ENCODE assay signal across 20 cellular contexts in the genomic region with DNA sequence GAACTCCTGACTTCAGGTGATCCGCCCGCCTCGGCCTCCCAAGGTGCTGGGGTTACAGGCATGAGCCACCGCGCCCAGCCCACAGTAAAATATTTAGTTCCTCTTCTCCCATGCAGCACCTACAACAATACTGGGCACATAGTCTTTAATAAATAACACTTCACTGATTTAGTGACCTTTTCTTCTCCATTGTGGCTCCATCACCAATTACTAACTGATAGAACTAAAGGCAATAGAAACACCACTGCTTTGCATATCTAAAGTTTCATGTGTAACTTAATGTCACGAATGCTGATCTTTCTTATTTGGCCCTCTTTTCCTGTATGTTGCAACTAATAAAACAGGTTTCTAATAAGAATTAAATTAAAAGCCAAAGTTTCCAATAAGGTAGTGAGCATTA.
"Had no signal": no experiment of that assay in that cellular context is flagged by ENCODE, and none has a peak within 500 bp of the region (broad histone marks: within the 10 kb centered on the region; RNA-seq: fewer than 3 reads in every experiment).

No MANE protein-coding gene starts in this region.

- H3K4me1 Mint-ChIP-seq: activated naive CD4-positive, alpha-beta T cell treated with anti-CD3 and anti-CD28 coated beads, Interleukin-2, amount 50 U/mL, for 24 hours; mesothelial cell of epicardium had no signal

- DNase-seq: activated CD4-positive, alpha-beta T cell treated with anti-CD3 and anti-CD28 coated beads for 1 hour; activated CD4-positive, alpha-beta T cell treated with anti-CD3 and anti-CD28 coated beads, Interleukin-2, amount 50 U/mL, for 48 hours; activated effector memory CD4-positive, alpha-beta T cell treated with anti-CD3 and anti-CD28 coated beads, Interleukin-2, amount 50 U/mL, for 16 hours; activated T-cell treated with anti-CD3 and anti-CD28 coated beads, Interleukin-2, amount 50 U/mL, for 24 hours; colonic mucosa; left colon; right cardiac atrium; stimulated activated CD4-positive, alpha-beta T cell treated with anti-CD3 and anti-CD28 coated beads, Interleukin-15, amount 100 ng/mL, for 24 hours; stimulated activated CD4-positive, alpha-beta T cell treated with anti-CD3 and anti-CD28 coated beads, Interleukin-4, amount 100 ng/mL, for 24 hours; upper lobe of right lung had no signal

- H3K4me1 ChIP-seq: colonic mucosa, prostate gland, upper lobe of right lung had no signal

- H3K4me3 Mint-ChIP-seq: activated naive CD4-positive, alpha-beta T cell treated with anti-CD3 and anti-CD28 coated beads, Interleukin-2, amount 50 U/mL, for 24 hours; activated T-cell treated with anti-CD3 and anti-CD28 coated beads, Interleukin-2, amount 50 U/mL, for 24 hours; mesothelial cell of epicardium; stimulated activated naive CD8-positive, alpha-beta T cell treated with anti-CD3 and anti-CD28 coated beads, Interleukin-15, Interleukin-2, amounts not matched to agents 100 ng/mL and 50 ng/mL, for 24 hours had no signal

- H3K4me3 ChIP-seq: cardiac muscle cell, colonic mucosa, lung, prostate gland, skin epidermis, upper lobe of right lung had no signal

- H3K27ac Mint-ChIP-seq: activated naive CD4-positive, alpha-beta T cell treated with anti-CD3 and anti-CD28 coated beads, Interleukin-2, amount 50 U/mL, for 24 hours; activated T-cell treated with anti-CD3 and anti-CD28 coated beads, Interleukin-2, amount 50 U/mL, for 24 hours; mesothelial cell of epicardium; stimulated activated naive CD8-positive, alpha-beta T cell treated with anti-CD3 and anti-CD28 coated beads, Interleukin-15, Interleukin-2, amounts not matched to agents 100 ng/mL and 50 ng/mL, for 24 hours had no signal

- H3K27me3 Mint-ChIP-seq: activated naive CD4-positive, alpha-beta T cell treated with anti-CD3 and anti-CD28 coated beads, Interleukin-2, amount 50 U/mL, for 24 hours; activated T-cell treated with anti-CD3 and anti-CD28 coated beads, Interleukin-2, amount 50 U/mL, for 24 hours; stimulated activated naive CD8-positive, alpha-beta T cell treated with anti-CD3 and anti-CD28 coated beads, Interleukin-15, Interleukin-2, amounts not matched to agents 100 ng/mL and 50 ng/mL, for 24 hours had no signal

- H3K27me3 ChIP-seq: cardiac muscle cell, colonic mucosa, upper lobe of right lung had no signal

- H3K9me3 Mint-ChIP-seq: activated naive CD4-positive, alpha-beta T cell treated with anti-CD3 and anti-CD28 coated beads, Interleukin-2, amount 50 U/mL, for 24 hours; activated T-cell treated with anti-CD3 and anti-CD28 coated beads, Interleukin-2, amount 50 U/mL, for 24 hours; mesothelial cell of epicardium; stimulated activated naive CD8-positive, alpha-beta T cell treated with anti-CD3 and anti-CD28 coated beads, Interleukin-15, Interleukin-2, amounts not matched to agents 100 ng/mL and 50 ng/mL, for 24 hours had no signal

- H3K9me3 ChIP-seq: colonic mucosa, prostate gland, upper lobe of right lung had no signal

- H3K36me3 ChIP-seq: colonic mucosa, prostate gland had no signal

- FAIRE-seq: endometrium, islet of Langerhans had no signal

- ATAC-seq: left colon, right cardiac atrium, upper lobe of right lung had no signal

- H3K27ac ChIP-seq: cardiac muscle cell, colonic mucosa, prostate gland, skin epidermis, upper lobe of right lung, VCaP had no signal
